In genomic region chr5:138148811-138149210, GRCh38 we compare ENCODE assay signal across 13 cellular contexts. TPM values are rescaled to one million over a fixed set of nuclear protein-coding genes. Genes with fewer than 3 reads are reported as not detected.
DNase-seq lines count a peak whose midpoint lies in the region; ATAC-seq, FAIRE-seq and TF ChIP-seq lines count a peak whose summit lies in the region.
"Had no signal": no experiment of that assay in that cellular context is flagged by ENCODE, and none has a peak within 500 bp of the region (broad histone marks: within the 10 kb centered on the region; RNA-seq: fewer than 3 reads in every experiment).

No MANE protein-coding gene starts in this region.

- peak; percentile 49 for FAIRE-seq in HTR-8/SVneo (lab: Jason Lieb, UNC)

- no peak overlapping the region for H3K4me3 ChIP-seq in A673 (ENCODE audit: low read depth, low read length, poor library complexity, severe bottlenecking)
- no peak overlapping the region for H3K4me3 ChIP-seq in astrocyte of the spinal cord (ENCODE audit: low read depth, low read length)
- H3K4me3 ChIP-seq: spleen had no signal

- H3K27ac ChIP-seq in A673 (ENCODE audit: low read depth, low read length, poor library complexity, severe bottlenecking): no peak overlapping the region
- H3K27ac ChIP-seq: spleen had no signal

- TF ChIP-seq CTCF in A673 (conservative IDR thresholded peaks at IDR 0.05; ENCODE audit: low read depth, low read length) (no peak), astrocyte of the spinal cord (IDR thresholded peaks at IDR 0.05; ENCODE audit: low read depth, low read length) (no peak)

- no peaks in the 10 kb centered on the region for H3K27me3 Mint-ChIP-seq in activated T-cell treated with anti-CD3 and anti-CD28 coated beads, Interleukin-2, amount 50 U/mL, for 24 hours
- H3K27me3 Mint-ChIP-seq: B cell; stimulated activated memory B cell treated with anti-CD40 and anti-IgM and Interleukin-4, amounts not matched to agents 10 μg/mL and 1 μg/mL and 100 μg/mL, for 72 hours had no signal

- intact Hi-C loops in A673 (cut with micrococcal nuclease; ENCODE audit: unreplicated experiment) (no loop called here), left ventricle myocardium superior (cut with micrococcal nuclease) (no loop called here)

- DNase-seq in A673 (ENCODE audit: low spot score): peak; percentile 21
- DNase-seq in HTR-8/SVneo (ENCODE audit: insufficient read length, low spot score): no peak
- peak; percentile 59 for DNase-seq in astrocyte of the spinal cord (ENCODE audit: low read depth, low spot score)
- peak; percentile 31 for DNase-seq in left ventricle myocardium superior
- no peak for DNase-seq in activated CD8-positive, alpha-beta memory T cell treated with anti-CD3 and anti-CD28 coated beads, Interleukin-2, amount 50 U/mL, for 4 hours
- DNase-seq in NK-92 treated with Interleukin-12 subunit alpha and Interleukin-12 subunit beta, amount 100 ng/mL, for 24 hours (lab: John Stamatoyannopoulos, UW): no peak
- DNase-seq in activated T-cell treated with anti-CD3 and anti-CD28 coated beads, Interleukin-2, amount 50 U/mL, for 24 hours: no peak
- no peak for DNase-seq in Ammon's horn (ENCODE audit: low spot score)
- DNase-seq: activated naive CD4-positive, alpha-beta T cell treated with anti-CD3 and anti-CD28 coated beads, Interleukin-2, amount 10 ng/mL, durations not matched to agents 7 days and 5 days; NCI-H1092; spleen had no signal

- H3K4me3 Mint-ChIP-seq in activated T-cell treated with anti-CD3 and anti-CD28 coated beads, Interleukin-2, amount 50 U/mL, for 24 hours: no peak overlapping the region
- H3K4me3 Mint-ChIP-seq: activated naive CD4-positive, alpha-beta T cell treated with anti-CD3 and anti-CD28 coated beads, Interleukin-2, amount 10 ng/mL, durations not matched to agents 7 days and 5 days; B cell; stimulated activated memory B cell treated with anti-CD40 and anti-IgM and Interleukin-4, amounts not matched to agents 10 μg/mL and 1 μg/mL and 100 μg/mL, for 72 hours had no signal

- peak; percentile 65 for ATAC-seq in left ventricle myocardium superior
- ATAC-seq: stimulated activated memory B cell treated with anti-CD40 and anti-IgM and Interleukin-4, amounts not matched to agents 10 μg/mL and 1 μg/mL and 100 μg/mL, for 72 hours had no signal

- no peaks in the 10 kb centered on the region for H3K4me1 ChIP-seq in A673 (ENCODE audit: insufficient read depth, low read length, poor library complexity, severe bottlenecking)
- H3K4me1 ChIP-seq: spleen had no signal

- no peaks in the 10 kb centered on the region for H3K4me1 Mint-ChIP-seq in activated T-cell treated with anti-CD3 and anti-CD28 coated beads, Interleukin-2, amount 50 U/mL, for 24 hours (ENCODE audit: low read depth)
- H3K4me1 Mint-ChIP-seq: activated naive CD4-positive, alpha-beta T cell treated with anti-CD3 and anti-CD28 coated beads, Interleukin-2, amount 10 ng/mL, durations not matched to agents 7 days and 5 days; B cell; stimulated activated memory B cell treated with anti-CD40 and anti-IgM and Interleukin-4, amounts not matched to agents 10 μg/mL and 1 μg/mL and 100 μg/mL, for 72 hours had no signal

- H3K27me3 ChIP-seq in A673 (replicated peaks; ENCODE audit: insufficient read depth, low read depth, low read length, poor library complexity): no peaks in the 10 kb centered on the region
- H3K27me3 ChIP-seq: spleen had no signal

- in situ Hi-C loops in astrocyte of the spinal cord (cut with HindIII; ENCODE audit: low sequenced_read_pairs): no loop called here

- CTCF ChIA-PET in A673 (lab: Charles Lee): no interaction called here

- POLR2A ChIA-PET in A673 (lab: Charles Lee; ENCODE audit: low non-redundant PET): no interaction called here

- no peaks in the 10 kb centered on the region for H3K9me3 Mint-ChIP-seq in activated T-cell treated with anti-CD3 and anti-CD28 coated beads, Interleukin-2, amount 50 U/mL, for 24 hours
- H3K9me3 Mint-ChIP-seq: activated naive CD4-positive, alpha-beta T cell treated with anti-CD3 and anti-CD28 coated beads, Interleukin-2, amount 10 ng/mL, durations not matched to agents 7 days and 5 days; stimulated activated memory B cell treated with anti-CD40 and anti-IgM and Interleukin-4, amounts not matched to agents 10 μg/mL and 1 μg/mL and 100 μg/mL, for 72 hours had no signal

- no peaks in the 10 kb centered on the region for H3K36me3 ChIP-seq in A673 (ENCODE audit: insufficient read depth, low read length, poor library complexity, severe bottlenecking)
- H3K36me3 ChIP-seq: spleen had no signal

- no peaks in the 10 kb centered on the region for H3K36me3 Mint-ChIP-seq in activated T-cell treated with anti-CD3 and anti-CD28 coated beads, Interleukin-2, amount 50 U/mL, for 24 hours (ENCODE audit: low read depth)
- H3K36me3 Mint-ChIP-seq: activated naive CD4-positive, alpha-beta T cell treated with anti-CD3 and anti-CD28 coated beads, Interleukin-2, amount 10 ng/mL, durations not matched to agents 7 days and 5 days; stimulated activated memory B cell treated with anti-CD40 and anti-IgM and Interleukin-4, amounts not matched to agents 10 μg/mL and 1 μg/mL and 100 μg/mL, for 72 hours had no signal

- no TSS peak for BruUV-seq in A673 (replicated peaks; lab: Mats Ljungman, UMichigan)

- H3K27ac Mint-ChIP-seq in activated T-cell treated with anti-CD3 and anti-CD28 coated beads, Interleukin-2, amount 50 U/mL, for 24 hours: no peak overlapping the region
- H3K27ac Mint-ChIP-seq: activated naive CD4-positive, alpha-beta T cell treated with anti-CD3 and anti-CD28 coated beads, Interleukin-2, amount 10 ng/mL, durations not matched to agents 7 days and 5 days; B cell; stimulated activated memory B cell treated with anti-CD40 and anti-IgM and Interleukin-4, amounts not matched to agents 10 μg/mL and 1 μg/mL and 100 μg/mL, for 72 hours had no signal

- H3K9me3 ChIP-seq in A673 (ENCODE audit: low read depth, low read length, poor library complexity, severe bottlenecking): no peaks in the 10 kb centered on the region
- H3K9me3 ChIP-seq: spleen had no signal

RNA-seq across cellular contexts. Expression of gene NME5, which starts 9.6 kb away (rescaled TPM):
- total RNA-seq in A673 (2021) (0.72 TPM in 1 of 2 replicates, not detected in the other), left ventricle myocardium superior (2.1 TPM)
- total RNA-seq: B cell had no signal

RNA-seq across cellular contexts. Expression of gene BRD8, which starts 29.6 kb away (rescaled TPM):
- total RNA-seq in A673 (2021) (86.7 and 97.6 TPM in 2 replicates), left ventricle myocardium superior (29.4 TPM)

RNA-seq across cellular contexts. Expression of gene KIF20A, which starts 30.1 kb away (rescaled TPM):
- total RNA-seq in A673 (2021) (116 and 119 TPM in 2 replicates), left ventricle myocardium superior (0.59 TPM)

Comparison
In these comparisons a context has a peak if more than half of its experiments do, and no peak if none do; other contexts are left out.
1. DNase-seq: peak in A673 (single experiment), astrocyte of the spinal cord (single experiment) and left ventricle myocardium superior (single experiment); none in HTR-8/SVneo (single experiment), activated CD8-positive, alpha-beta memory T cell treated with anti-CD3 and anti-CD28 coated beads, Interleukin-2, amount 50 U/mL, for 4 hours (single experiment), NK-92 treated with Interleukin-12 subunit alpha and Interleukin-12 subunit beta, amount 100 ng/mL, for 24 hours (single experiment), activated T-cell treated with anti-CD3 and anti-CD28 coated beads, Interleukin-2, amount 50 U/mL, for 24 hours (single experiment) and Ammon's horn (single experiment).
2. RNA of gene KIF20A, which starts 30.1 kb away (total RNA-seq): 116 to 119 TPM in A673; 0.59 TPM in left ventricle myocardium superior (single experiment); every median in the first group is over 10 times any median in the second.